In genomic region chr1:221776495-221777413, GRCh38 we compare ENCODE assay signal across 8 cellular contexts. TPM values are rescaled to one million over a fixed set of nuclear protein-coding genes. Genes with fewer than 3 reads are reported as not detected.
DNase-seq lines count a peak whose midpoint lies in the region; ATAC-seq lines count a peak whose summit lies in the region.

No MANE protein-coding gene starts in this region.

- H3K36me3 ChIP-seq in mesendoderm (ENCODE audit: control insufficient read depth, insufficient read depth, low read length): no peaks in the 10 kb centered on the region

- no peaks in the 10 kb centered on the region for H3K79me1 ChIP-seq in mesendoderm (ENCODE audit: low read length)

- H3K23ac ChIP-seq in mesendoderm (ENCODE audit: low read length): no peak overlapping the region

- no peak overlapping the region for H4K8ac ChIP-seq in mesendoderm (ENCODE audit: low read depth, low read length)

- no peaks in the 10 kb centered on the region for H3K27me3 ChIP-seq in mesendoderm (ENCODE audit: insufficient read depth, low read length, poor library complexity)

- peaks cover 2% of the 10 kb centered on the region for H3K9me3 Mint-ChIP-seq in natural killer cell treated with Interleukin-12 subunit alpha and Interleukin-12 subunit beta and Interleukin-15 and Interleukin-18, amount 100 ng/mL, for 72 hours

- no peak for DNase-seq in activated CD4-positive, CD25-positive, alpha-beta regulatory T cell (lab: John Stamatoyannopoulos, UW)
- peak; percentile 38 to 72 for DNase-seq in NOMO-1 (lab: John Stamatoyannopoulos, UW; ENCODE audit: unreplicated experiment in 2 of 2)
- DNase-seq in natural killer cell treated with Interleukin-12 subunit alpha and Interleukin-12 subunit beta and Interleukin-15 and Interleukin-18, amount 100 ng/mL, for 72 hours (ENCODE audit: low spot score): no peak
- no peak for DNase-seq in NCI-H2081 (lab: John Stamatoyannopoulos, UW)
- DNase-seq in GM03348 (ENCODE audit: low spot score): no peak
- DNase-seq in mesendoderm: no peak

- H3K27ac Mint-ChIP-seq in natural killer cell treated with Interleukin-12 subunit alpha and Interleukin-12 subunit beta and Interleukin-15 and Interleukin-18, amount 100 ng/mL, for 72 hours: peak overlapping the region; percentile 75 to 99

- H3K27ac ChIP-seq in mesendoderm (ENCODE audit: low read depth, low read length): no peak overlapping the region

- H3K27me3 Mint-ChIP-seq in natural killer cell treated with Interleukin-12 subunit alpha and Interleukin-12 subunit beta and Interleukin-15 and Interleukin-18, amount 100 ng/mL, for 72 hours: no peaks in the 10 kb centered on the region

- no peak overlapping the region for H2AK5ac ChIP-seq in mesendoderm (ENCODE audit: low read length)

- WGBS in mesendoderm (ENCODE audit: extremely low coverage, insufficient coverage, low lambda C conversion rate): no CpG with 5 or more reads among the region's 6 CpGs

- no peak overlapping the region for H3K9ac ChIP-seq in mesendoderm (ENCODE audit: low read length)

- peaks cover 3% of the 10 kb centered on the region for H3K4me1 ChIP-seq in mesendoderm (ENCODE audit: control insufficient read depth, low read depth, low read length)

- H3K4me2 ChIP-seq in mesendoderm (ENCODE audit: low read length): no peak overlapping the region

- H3K36me3 Mint-ChIP-seq in natural killer cell treated with Interleukin-12 subunit alpha and Interleukin-12 subunit beta and Interleukin-15 and Interleukin-18, amount 100 ng/mL, for 72 hours: peaks cover 4% of the 10 kb centered on the region

- no peak overlapping the region for H2BK15ac ChIP-seq in mesendoderm (replicated peaks; ENCODE audit: low read depth)

- no peak overlapping the region for H3K4me3 ChIP-seq in mesendoderm (ENCODE audit: low read length)

- H2BK5ac ChIP-seq in mesendoderm (ENCODE audit: low read length): no peak overlapping the region

- no peak overlapping the region for H3K56ac ChIP-seq in mesendoderm (ENCODE audit: low read length)

- no peak overlapping the region for H4K5ac ChIP-seq in mesendoderm (ENCODE audit: low read length)

- H3K18ac ChIP-seq in mesendoderm (ENCODE audit: low read length): no peak overlapping the region

- H2BK120ac ChIP-seq in mesendoderm (ENCODE audit: low read depth, low read length): no peak overlapping the region

- H3K4me1 Mint-ChIP-seq in natural killer cell treated with Interleukin-12 subunit alpha and Interleukin-12 subunit beta and Interleukin-15 and Interleukin-18, amount 100 ng/mL, for 72 hours (ENCODE audit: low read depth in 2 of 2): peaks cover 82 to 83% of the 10 kb centered on the region in 2 donors

- H3K79me2 ChIP-seq in mesendoderm (ENCODE audit: control insufficient read depth, insufficient read depth, low read length): no peaks in the 10 kb centered on the region

- H3K4ac ChIP-seq in mesendoderm (ENCODE audit: low read depth, low read length): no peak overlapping the region

- peak overlapping the region; percentile 64 for H3K4me3 Mint-ChIP-seq in natural killer cell treated with Interleukin-12 subunit alpha and Interleukin-12 subunit beta and Interleukin-15 and Interleukin-18, amount 100 ng/mL, for 72 hours

- peak; percentile 39 to 46 for ATAC-seq in activated CD4-positive, CD25-positive, alpha-beta regulatory T cell treated with anti-CD3 and anti-CD28 coated beads, Interleukin-2, amount 50 U/mL, for 24 hours
- peak; percentile 33 for ATAC-seq in HG02798 (IDR thresholded peaks at IDR 0.05; ENCODE audit: poor library complexity, unreplicated experiment)
- ATAC-seq in natural killer cell treated with Interleukin-12 subunit alpha and Interleukin-12 subunit beta and Interleukin-15 and Interleukin-18, amount 100 ng/mL, for 72 hours: peak; percentile 2 to 42

RNA-seq across cellular contexts. Expression of gene DUSP10, which starts 34.9 kb away (rescaled TPM):
- total RNA-seq in natural killer cell treated with Interleukin-12 subunit alpha and Interleukin-12 subunit beta and Interleukin-15 and Interleukin-18, amount 100 ng/mL, for 72 hours: 10 to 100 TPM; 43.3 to 85.2 TPM
- 9.1 TPM for polyA plus RNA-seq in mesendoderm (2013, experiment 1 of 2)
- polyA plus RNA-seq in mesendoderm (2013, experiment 2 of 2): 10.0 TPM

Comparison
In these comparisons a context has a peak if more than half of its experiments do, and no peak if none do; other contexts are left out.
1. DNase-seq: peak in NOMO-1 (2 of 2); none in activated CD4-positive, CD25-positive, alpha-beta regulatory T cell (0 of 4), natural killer cell treated with Interleukin-12 subunit alpha and Interleukin-12 subunit beta and Interleukin-15 and Interleukin-18, amount 100 ng/mL, for 72 hours (single experiment), NCI-H2081 (0 of 2), GM03348 (single experiment) and mesendoderm (single experiment).
2. Peak in every context shown above with its lines, with median percentiles within 50 percentile points of each other: ATAC-seq.